2 cellular contexts compared by ENCODE assay signal in the genomic region with DNA sequence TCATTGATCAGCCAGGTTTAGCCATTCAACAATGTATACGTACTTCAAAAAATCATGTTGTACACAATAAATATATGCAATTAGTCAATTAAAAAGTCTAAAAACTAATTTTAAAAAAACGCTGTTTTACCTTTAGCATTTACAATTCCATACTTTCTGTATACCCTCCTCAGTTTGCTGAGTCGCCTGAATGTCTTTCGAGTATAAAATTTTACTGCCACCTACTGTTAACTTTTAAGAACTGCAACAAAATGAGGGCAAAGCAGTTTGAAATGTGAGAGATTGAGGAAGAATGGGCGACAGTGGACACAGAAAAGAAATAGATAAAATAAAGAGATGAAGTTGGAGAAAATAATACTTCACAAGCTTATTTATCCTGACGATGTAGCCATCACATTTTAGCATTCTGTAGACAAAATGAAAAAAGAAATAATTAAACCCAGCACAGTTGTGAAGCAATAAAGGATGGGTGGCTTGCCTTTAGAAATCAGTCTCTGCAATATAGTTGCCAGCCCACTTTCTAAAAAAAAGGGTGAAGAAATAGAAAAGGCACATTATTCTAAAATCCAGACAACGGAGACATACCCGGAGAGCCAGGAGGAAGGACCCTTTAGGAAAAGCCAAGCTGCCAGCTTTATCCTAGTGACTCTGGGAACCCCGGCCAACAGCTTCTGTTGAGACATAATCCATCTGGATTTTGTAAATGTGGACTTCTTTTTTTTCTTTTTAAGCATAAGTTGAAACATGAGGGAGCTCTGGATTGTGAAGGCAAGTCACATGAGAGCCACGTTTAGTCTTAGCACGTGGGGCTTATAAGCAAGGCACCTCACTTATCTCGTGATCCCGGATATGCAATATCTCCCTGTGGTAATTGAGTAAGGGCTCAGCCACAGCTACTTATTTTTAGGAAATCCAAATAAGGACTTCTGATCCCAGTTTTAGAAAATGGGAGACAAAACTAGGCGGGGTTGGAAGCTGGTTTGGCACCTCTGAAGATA.
TF ChIP-seq lines count a peak whose summit lies in the region.

No MANE protein-coding gene starts in this region.

TF ChIP-seq in IMR-90, 13 proteins besides CTCF, POLR2A, EP300 and RAD21:
- TF ChIP-seq, protein P1, sequence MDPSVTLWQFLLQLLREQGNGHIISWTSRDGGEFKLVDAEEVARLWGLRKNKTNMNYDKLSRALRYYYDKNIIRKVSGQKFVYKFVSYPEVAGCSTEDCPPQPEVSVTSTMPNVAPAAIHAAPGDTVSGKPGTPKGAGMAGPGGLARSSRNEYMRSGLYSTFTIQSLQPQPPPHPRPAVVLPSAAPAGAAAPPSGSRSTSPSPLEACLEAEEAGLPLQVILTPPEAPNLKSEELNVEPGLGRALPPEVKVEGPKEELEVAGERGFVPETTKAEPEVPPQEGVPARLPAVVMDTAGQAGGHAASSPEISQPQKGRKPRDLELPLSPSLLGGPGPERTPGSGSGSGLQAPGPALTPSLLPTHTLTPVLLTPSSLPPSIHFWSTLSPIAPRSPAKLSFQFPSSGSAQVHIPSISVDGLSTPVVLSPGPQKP (IDR thresholded peaks at IDR 0.05; ENCODE audit: borderline replicate concordance, low read depth, low read length): no peak
- TF ChIP-seq RCOR1 (IDR thresholded peaks at IDR 0.05; ENCODE audit: insufficient replicate concordance, low read length) (no peak), MAZ (IDR thresholded peaks at IDR 0.05; ENCODE audit: borderline replicate concordance, low read depth, low read length) (no peak; the same call in 1 of the 2 replicates), BHLHE40 (IDR thresholded peaks at IDR 0.05; ENCODE audit: low read depth, low read length) (peak; percentile 98), SMC3 (IDR thresholded peaks at IDR 0.05; ENCODE audit: low read depth, low read length) (peak; percentile 65), RFX5 (IDR thresholded peaks at IDR 0.05; ENCODE audit: low read depth, low read length) (no peak), MAFK (IDR thresholded peaks at IDR 0.05; ENCODE audit: low read depth, low read length) (peak; percentile 91), FOS (IDR thresholded peaks at IDR 0.05; ENCODE audit: low read depth, low read length) (0 out of 2 replicates have a peak, but pooled peaks have one; percentile 25), CHD1 (IDR thresholded peaks at IDR 0.05; ENCODE audit: low read depth, low read length) (no peak), NFE2L2 (IDR thresholded peaks at IDR 0.05; ENCODE audit: low read depth, low read length) (no peak), MXI1 (IDR thresholded peaks at IDR 0.05; ENCODE audit: borderline replicate concordance, low read depth, low read length) (peak; percentile 86), CEBPB (IDR thresholded peaks at IDR 0.05; ENCODE audit: low read depth, low read length) (peak; percentile 81)
- TF ChIP-seq, protein P2, sequence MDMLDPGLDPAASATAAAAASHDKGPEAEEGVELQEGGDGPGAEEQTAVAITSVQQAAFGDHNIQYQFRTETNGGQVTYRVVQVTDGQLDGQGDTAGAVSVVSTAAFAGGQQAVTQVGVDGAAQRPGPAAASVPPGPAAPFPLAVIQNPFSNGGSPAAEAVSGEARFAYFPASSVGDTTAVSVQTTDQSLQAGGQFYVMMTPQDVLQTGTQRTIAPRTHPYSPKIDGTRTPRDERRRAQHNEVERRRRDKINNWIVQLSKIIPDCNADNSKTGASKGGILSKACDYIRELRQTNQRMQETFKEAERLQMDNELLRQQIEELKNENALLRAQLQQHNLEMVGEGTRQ (IDR thresholded peaks at IDR 0.05; ENCODE audit: low read depth, low read length): peak; percentile 86

TF ChIP-seq in endothelial cell of umbilical vein, 7 proteins besides CTCF, POLR2A, EP300 and RAD21:
- TF ChIP-seq, protein P3, sequence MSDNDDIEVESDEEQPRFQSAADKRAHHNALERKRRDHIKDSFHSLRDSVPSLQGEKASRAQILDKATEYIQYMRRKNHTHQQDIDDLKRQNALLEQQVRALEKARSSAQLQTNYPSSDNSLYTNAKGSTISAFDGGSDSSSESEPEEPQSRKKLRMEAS (IDR thresholded peaks at IDR 0.05; ENCODE audit: insufficient read depth, insufficient read length): no peak
- no peak for TF ChIP-seq GATA2 (IDR thresholded peaks at IDR 0.05; ENCODE audit: insufficient read depth, insufficient read length, low read depth, low read length)
- TF ChIP-seq MYC (IDR thresholded peaks at IDR 0.05; ENCODE audit: low read depth, low read length): no peak
- TF ChIP-seq POLR2AphosphoS5 (IDR thresholded peaks at IDR 0.05; ENCODE audit: insufficient read depth, low read depth, low read length): no peak
- TF ChIP-seq EZH2 (IDR thresholded peaks at IDR 0.05; ENCODE audit: borderline replicate concordance, low read depth, low read length, severe bottlenecking): no peak
- TF ChIP-seq JUN (IDR thresholded peaks at IDR 0.05; ENCODE audit: borderline replicate concordance, insufficient read depth, insufficient read length, low read depth): no peak
- no peak for TF ChIP-seq FOS (IDR thresholded peaks at IDR 0.05; ENCODE audit: borderline replicate concordance, insufficient read depth, low read length)
